13 cellular contexts compared by ENCODE assay signal in genomic region chr7:150365673-150366398, GRCh38. TPM values are rescaled to one million over a fixed set of nuclear protein-coding genes. Genes with fewer than 3 reads are reported as not detected.
A peak's percentile ranks its signal among the peaks of the same experiment; 100 is the strongest.
DNase-seq lines count a peak whose midpoint lies in the region; ATAC-seq and TF ChIP-seq lines count a peak whose summit lies in the region.
"Had no signal": no experiment of that assay in that cellular context is flagged by ENCODE, and none has a peak within 500 bp of the region (broad histone marks: within the 10 kb centered on the region; RNA-seq: fewer than 3 reads in every experiment).

No MANE protein-coding gene starts in this region.

- H3K9me3 Mint-ChIP-seq in CD4-positive, alpha-beta T cell = no peaks in the 10 kb centered on the region
- H3K9me3 Mint-ChIP-seq in WTC11 (no peaks in the 10 kb centered on the region), natural killer cell (no peaks in the 10 kb centered on the region)
- H3K9me3 Mint-ChIP-seq: activated T-cell treated with anti-CD3 and anti-CD28 coated beads, Interleukin-2, amount 50 U/mL, for 72 hours had no signal

- peaks cover 23% of the 10 kb centered on the region for H3K36me3 Mint-ChIP-seq in CD4-positive, alpha-beta T cell (ENCODE audit: low read depth)
- H3K36me3 Mint-ChIP-seq in WTC11 = peaks cover 4% of the 10 kb centered on the region
- H3K36me3 Mint-ChIP-seq in natural killer cell = no peaks in the 10 kb centered on the region

- intact Hi-C loops in CD4-positive, alpha-beta T cell (cut with DNase I, micrococcal nuclease) = loop anchor here in 1 of 2 experiments (5.0 to 10.0 kb wide), 3 partner anchors 44 to 651 kb away; partner anchors contain the start of genes ACTR3C and LRRC61
- intact Hi-C loops in natural killer cell (cut with micrococcal nuclease) = no loop called here

- peak overlapping the region; percentile 0 for H3K27ac ChIP-seq in CD4-positive, alpha-beta T cell (ENCODE audit: low read depth, low read length)

- H3K27me3 Mint-ChIP-seq in CD4-positive, alpha-beta T cell = no peaks in the 10 kb centered on the region
- H3K27me3 Mint-ChIP-seq in WTC11 (ENCODE audit: low read depth) (no peaks in the 10 kb centered on the region; the same call in 1 of the 2 replicates), natural killer cell (ENCODE audit: low read depth in 2 of 2) (no peaks in the 10 kb centered on the region)

- TF ChIP-seq CTCF in CD4-positive, alpha-beta T cell (IDR thresholded peaks at IDR 0.05) = no peak
- TF ChIP-seq CTCF in WTC11 (IDR thresholded peaks at IDR 0.05) = no peak
- no peak for TF ChIP-seq CTCF in natural killer cell (IDR thresholded peaks at IDR 0.05)
- no peak for TF ChIP-seq CTCF in GM13977 (IDR thresholded peaks at IDR 0.05; ENCODE audit: extremely low read depth, insufficient read depth, missing control alignments)

- H3K4me1 Mint-ChIP-seq in CD4-positive, alpha-beta T cell (ENCODE audit: low read depth) = peaks cover 65% of the 10 kb centered on the region
- H3K4me1 Mint-ChIP-seq in WTC11 = peaks cover 65% of the 10 kb centered on the region
- H3K4me1 Mint-ChIP-seq in natural killer cell = peaks cover 13 to 24% of the 10 kb centered on the region in 2 donors

- no peak for ATAC-seq in CD4-positive, alpha-beta T cell (ENCODE audit: poor library complexity)
- ATAC-seq in WTC11 (no peak), natural killer cell (no peak), HG02884 (IDR thresholded peaks at IDR 0.05; ENCODE audit: unreplicated experiment) (no peak)
- ATAC-seq: activated T-cell treated with anti-CD3 and anti-CD28 coated beads, Interleukin-2, amount 50 U/mL, for 72 hours had no signal

- H3K27ac Mint-ChIP-seq in CD4-positive, alpha-beta T cell = peak overlapping the region; percentile 96
- H3K27ac Mint-ChIP-seq in WTC11 (peak overlapping the region; percentile 93), natural killer cell (no peak overlapping the region)
- H3K27ac Mint-ChIP-seq: activated T-cell treated with anti-CD3 and anti-CD28 coated beads, Interleukin-2, amount 50 U/mL, for 72 hours had no signal

- peak overlapping the region; percentile 85 for H3K4me3 Mint-ChIP-seq in CD4-positive, alpha-beta T cell
- H3K4me3 Mint-ChIP-seq in WTC11 (no peak overlapping the region), natural killer cell (peak overlapping the region; percentile 42)
- H3K4me3 Mint-ChIP-seq: activated T-cell treated with anti-CD3 and anti-CD28 coated beads, Interleukin-2, amount 50 U/mL, for 72 hours had no signal

- no peaks in the 10 kb centered on the region for H3K9me3 ChIP-seq in CD4-positive, alpha-beta T cell (ENCODE audit: control insufficient read depth, low read length)

- DNase-seq in CD4-positive, alpha-beta T cell = no peak
- DNase-seq in Kasumi-1 (lab: John Stamatoyannopoulos, UW) = peak; percentile 65 to 67
- peak; percentile 5 for DNase-seq in WTC11 (ENCODE audit: low spot score)
- no peak for DNase-seq in natural killer cell
- no peak for DNase-seq in GM13977 (ENCODE audit: low spot score)
- DNase-seq in NCI-H748 (lab: John Stamatoyannopoulos, UW; ENCODE audit: unreplicated experiment) = no peak
- DNase-seq in Ammon's horn (ENCODE audit: low spot score) = no peak
- DNase-seq: activated T-cell treated with anti-CD3 and anti-CD28 coated beads, Interleukin-2, amount 50 U/mL, for 72 hours; C1 segment of cervical spinal cord; NCI-H526; stimulated activated naive CD4-positive, alpha-beta T cell treated with Interleukin-2 at 50 U/mL for 16 hours; T-helper 9 cell had no signal

- in situ Hi-C loops in GM13977 (cut with MboI; ENCODE audit: low pct_unique_long_range_greater_than_20kb, low sequenced_read_pairs, unreplicated experiment) = no loop called here

- H3K27me3 ChIP-seq in CD4-positive, alpha-beta T cell (ENCODE audit: control insufficient read depth, insufficient read depth, low read length) = no peaks in the 10 kb centered on the region

- POLR2A ChIA-PET in CD4-positive, alpha-beta T cell (lab: Charles Lee) = interaction anchor here (1.7 to 7.1 kb wide), 3 partner anchors 8 to 39 kb away, joined by 5 to 76 read pairs (median 10); a partner anchor contains a TSS
- POLR2A ChIA-PET in WTC11 (lab: Charles Lee) = interaction anchor here (0.7 to 1.6 kb wide), 3 partner anchors 18 to 36 kb away, joined by 3 to 8 read pairs (median 3); no protein-coding TSS in a partner anchor

- CTCF ChIA-PET in CD4-positive, alpha-beta T cell (lab: Charles Lee) = interaction anchor here (0.6 to 4.8 kb wide), 3 partner anchors 9 to 40 kb away, joined by 4 to 20 read pairs (median 7); a partner anchor contains a TSS
- CTCF ChIA-PET in WTC11 (lab: Charles Lee) = interaction anchor here (0.6 to 1.7 kb wide), 5 partner anchors 10 to 196 kb away, joined by 3 to 5 read pairs (median 3); no protein-coding TSS in a partner anchor

TF ChIP-seq in WTC11, 78 proteins besides CTCF, POLR2A, EP300 and RAD21 (continues in another document):
- TF ChIP-seq ZNF416 (CRISPR knock-in tag; IDR thresholded peaks at IDR 0.05) (no peak), SP1 (CRISPR knock-in tag; conservative IDR thresholded peaks at IDR 0.05) (no peak), ZNF219 (CRISPR knock-in tag; IDR thresholded peaks at IDR 0.05; ENCODE audit: borderline replicate concordance) (no peak), NFE2L1 (CRISPR knock-in tag; IDR thresholded peaks at IDR 0.05) (no peak), USF2 (CRISPR knock-in tag; IDR thresholded peaks at IDR 0.05) (no peak), FOXP4 (CRISPR knock-in tag; IDR thresholded peaks at IDR 0.05) (no peak)
- TF ChIP-seq, protein P1, sequence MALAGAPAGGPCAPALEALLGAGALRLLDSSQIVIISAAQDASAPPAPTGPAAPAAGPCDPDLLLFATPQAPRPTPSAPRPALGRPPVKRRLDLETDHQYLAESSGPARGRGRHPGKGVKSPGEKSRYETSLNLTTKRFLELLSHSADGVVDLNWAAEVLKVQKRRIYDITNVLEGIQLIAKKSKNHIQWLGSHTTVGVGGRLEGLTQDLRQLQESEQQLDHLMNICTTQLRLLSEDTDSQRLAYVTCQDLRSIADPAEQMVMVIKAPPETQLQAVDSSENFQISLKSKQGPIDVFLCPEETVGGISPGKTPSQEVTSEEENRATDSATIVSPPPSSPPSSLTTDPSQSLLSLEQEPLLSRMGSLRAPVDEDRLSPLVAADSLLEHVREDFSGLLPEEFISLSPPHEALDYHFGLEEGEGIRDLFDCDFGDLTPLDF (CRISPR knock-in tag; IDR thresholded peaks at IDR 0.05) = no peak
- TF ChIP-seq, protein P2, sequence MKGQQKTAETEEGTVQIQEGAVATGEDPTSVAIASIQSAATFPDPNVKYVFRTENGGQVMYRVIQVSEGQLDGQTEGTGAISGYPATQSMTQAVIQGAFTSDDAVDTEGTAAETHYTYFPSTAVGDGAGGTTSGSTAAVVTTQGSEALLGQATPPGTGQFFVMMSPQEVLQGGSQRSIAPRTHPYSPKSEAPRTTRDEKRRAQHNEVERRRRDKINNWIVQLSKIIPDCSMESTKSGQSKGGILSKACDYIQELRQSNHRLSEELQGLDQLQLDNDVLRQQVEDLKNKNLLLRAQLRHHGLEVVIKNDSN (CRISPR knock-in tag; IDR thresholded peaks at IDR 0.05) = no peak
- TF ChIP-seq, protein P3, sequence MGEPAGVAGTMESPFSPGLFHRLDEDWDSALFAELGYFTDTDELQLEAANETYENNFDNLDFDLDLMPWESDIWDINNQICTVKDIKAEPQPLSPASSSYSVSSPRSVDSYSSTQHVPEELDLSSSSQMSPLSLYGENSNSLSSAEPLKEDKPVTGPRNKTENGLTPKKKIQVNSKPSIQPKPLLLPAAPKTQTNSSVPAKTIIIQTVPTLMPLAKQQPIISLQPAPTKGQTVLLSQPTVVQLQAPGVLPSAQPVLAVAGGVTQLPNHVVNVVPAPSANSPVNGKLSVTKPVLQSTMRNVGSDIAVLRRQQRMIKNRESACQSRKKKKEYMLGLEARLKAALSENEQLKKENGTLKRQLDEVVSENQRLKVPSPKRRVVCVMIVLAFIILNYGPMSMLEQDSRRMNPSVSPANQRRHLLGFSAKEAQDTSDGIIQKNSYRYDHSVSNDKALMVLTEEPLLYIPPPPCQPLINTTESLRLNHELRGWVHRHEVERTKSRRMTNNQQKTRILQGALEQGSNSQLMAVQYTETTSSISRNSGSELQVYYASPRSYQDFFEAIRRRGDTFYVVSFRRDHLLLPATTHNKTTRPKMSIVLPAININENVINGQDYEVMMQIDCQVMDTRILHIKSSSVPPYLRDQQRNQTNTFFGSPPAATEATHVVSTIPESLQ (CRISPR knock-in tag; IDR thresholded peaks at IDR 0.05) = no peak

RNA-seq across cellular contexts. Expression of gene REPIN1, which starts 2.8 kb away (rescaled TPM):
- total RNA-seq in CD4-positive, alpha-beta T cell = 10 to 100 TPM; 58.2 to 59.8 TPM
- 105 to 130 TPM (median 112 TPM) in 3 replicates for total RNA-seq in WTC11 (2021)
- 10 to 100 TPM; 58.9 to 79.4 (median 76.5) TPM for total RNA-seq in natural killer cell

RNA-seq across cellular contexts. Expression of gene ZNF775, which starts 13.3 kb away (rescaled TPM):
- under 1 TPM; 0.38 to 0.45 TPM for total RNA-seq in CD4-positive, alpha-beta T cell
- total RNA-seq in WTC11 (2021) (24.1 to 26.6 TPM (median 25.4 TPM) in 3 replicates), natural killer cell (1 to 10 TPM; 1.3 to 2.7 (median 1.6) TPM)

RNA-seq across cellular contexts. Expression of gene RARRES2, which starts 24.4 kb away (rescaled TPM):
- total RNA-seq in CD4-positive, alpha-beta T cell = not detected
- total RNA-seq in WTC11 (2021) = 193 to 230 TPM (median 197 TPM) in 3 replicates
- total RNA-seq in natural killer cell = not detected
- total RNA-seq: activated T-cell treated with anti-CD3 and anti-CD28 coated beads, Interleukin-2, amount 50 U/mL, for 72 hours had no signal

RNA-seq across cellular contexts. Expression of gene ACTR3C, which starts 42.5 kb away (rescaled TPM):
- 1 to 10 TPM; 1.9 to 3.4 TPM for total RNA-seq in CD4-positive, alpha-beta T cell
- total RNA-seq in WTC11 (2021) (0.96 to 1.5 TPM (median 1.4 TPM) in 3 replicates), natural killer cell (1 to 10 TPM; 5.1 to 8.3 (median 7.2) TPM)

RNA-seq across cellular contexts. Expression of gene LRRC61, which starts 42.7 kb away (rescaled TPM):
- 1 to 10 TPM; 3.1 to 5.0 TPM for total RNA-seq in CD4-positive, alpha-beta T cell
- 27.7 to 33.3 TPM (median 32.7 TPM) in 3 replicates for total RNA-seq in WTC11 (2021)
- 10 to 100 TPM in 2 of 3 donors, 1 to 10 TPM in 1; 7.3 to 16.7 (median 13.7) TPM for total RNA-seq in natural killer cell

Comparison
In these comparisons a context has a peak if more than half of its experiments do, and no peak if none do; other contexts are left out.
1. DNase-seq: peak in Kasumi-1 (2 of 2) and WTC11 (single experiment); none in CD4-positive, alpha-beta T cell (0 of 10), natural killer cell (single experiment), GM13977 (single experiment), NCI-H748 (single experiment) and Ammon's horn (single experiment).
2. H3K27ac Mint-ChIP-seq: peak in CD4-positive, alpha-beta T cell (single experiment) and WTC11 (single experiment); none in natural killer cell (0 of 2).
3. RNA of gene RARRES2, which starts 24.4 kb away (total RNA-seq): 193 to 230 TPM in WTC11; not detected in CD4-positive, alpha-beta T cell and not detected in natural killer cell; every median in the first group is over 100 times any median in the second.